Comparison of ENCODE assay signal across 1 cellular context in the genomic region with DNA sequence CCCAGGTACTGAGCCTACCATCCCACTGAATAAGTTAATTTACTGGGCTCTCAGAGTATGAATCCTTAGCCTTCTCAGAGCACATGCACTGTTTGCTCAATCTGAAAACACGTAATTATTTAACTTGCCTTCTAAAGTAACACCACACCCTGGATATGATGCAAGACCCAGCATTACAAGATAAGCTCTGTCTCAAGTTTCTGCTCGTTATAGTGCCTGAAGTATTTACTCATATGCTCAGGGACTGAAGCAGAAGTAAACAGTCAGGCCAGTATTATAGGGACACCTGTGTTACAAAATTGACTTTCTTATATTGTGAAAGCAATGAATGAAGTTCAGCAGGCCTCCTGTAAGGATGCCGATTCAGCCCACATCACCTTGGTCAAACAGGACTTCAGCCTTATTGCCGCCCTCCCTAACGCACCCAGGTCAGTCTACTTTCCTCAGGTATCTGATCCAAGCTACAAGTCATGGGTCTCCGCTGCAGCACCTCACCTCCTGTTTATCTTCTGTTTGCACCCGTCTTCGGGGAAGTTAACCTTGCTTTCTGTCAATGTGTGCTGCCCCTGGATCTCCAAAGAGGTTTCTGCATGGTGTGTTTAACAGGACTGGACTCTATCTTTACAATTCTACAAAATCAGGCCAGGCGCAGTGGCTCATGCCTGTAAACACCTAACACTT.
TF ChIP-seq lines count a peak whose summit lies in the region.

No MANE protein-coding gene starts in this region.

TF ChIP-seq in HepG2, 621 proteins besides CTCF, POLR2A, EP300 and RAD21 (continued from another document):
- 0 out of 2 replicates have a peak, but pooled peaks have one; percentile 27 for TF ChIP-seq TCF7 (IDR thresholded peaks at IDR 0.05; ENCODE audit: low read depth)
- peak in 1 of 2 experiments; percentile 27; a peak in 1 of 4 replicates for TF ChIP-seq KLF16 (CRISPR knock-in tag; IDR thresholded peaks at IDR 0.05)
- peak; percentile 54; the same call in 1 of the 2 replicates for TF ChIP-seq SIX1 (CRISPR knock-in tag; IDR thresholded peaks at IDR 0.05; ENCODE audit: borderline replicate concordance)
- TF ChIP-seq ZNF572 (CRISPR knock-in tag; IDR thresholded peaks at IDR 0.05) = no peak
- TF ChIP-seq SIX4 (CRISPR knock-in tag; IDR thresholded peaks at IDR 0.05) = peak; percentile 92
- 0 out of 2 replicates have a peak, but pooled peaks have one; percentile 26 for TF ChIP-seq ZMYM4 (CRISPR knock-in tag; IDR thresholded peaks at IDR 0.05)
- TF ChIP-seq, protein P1, sequence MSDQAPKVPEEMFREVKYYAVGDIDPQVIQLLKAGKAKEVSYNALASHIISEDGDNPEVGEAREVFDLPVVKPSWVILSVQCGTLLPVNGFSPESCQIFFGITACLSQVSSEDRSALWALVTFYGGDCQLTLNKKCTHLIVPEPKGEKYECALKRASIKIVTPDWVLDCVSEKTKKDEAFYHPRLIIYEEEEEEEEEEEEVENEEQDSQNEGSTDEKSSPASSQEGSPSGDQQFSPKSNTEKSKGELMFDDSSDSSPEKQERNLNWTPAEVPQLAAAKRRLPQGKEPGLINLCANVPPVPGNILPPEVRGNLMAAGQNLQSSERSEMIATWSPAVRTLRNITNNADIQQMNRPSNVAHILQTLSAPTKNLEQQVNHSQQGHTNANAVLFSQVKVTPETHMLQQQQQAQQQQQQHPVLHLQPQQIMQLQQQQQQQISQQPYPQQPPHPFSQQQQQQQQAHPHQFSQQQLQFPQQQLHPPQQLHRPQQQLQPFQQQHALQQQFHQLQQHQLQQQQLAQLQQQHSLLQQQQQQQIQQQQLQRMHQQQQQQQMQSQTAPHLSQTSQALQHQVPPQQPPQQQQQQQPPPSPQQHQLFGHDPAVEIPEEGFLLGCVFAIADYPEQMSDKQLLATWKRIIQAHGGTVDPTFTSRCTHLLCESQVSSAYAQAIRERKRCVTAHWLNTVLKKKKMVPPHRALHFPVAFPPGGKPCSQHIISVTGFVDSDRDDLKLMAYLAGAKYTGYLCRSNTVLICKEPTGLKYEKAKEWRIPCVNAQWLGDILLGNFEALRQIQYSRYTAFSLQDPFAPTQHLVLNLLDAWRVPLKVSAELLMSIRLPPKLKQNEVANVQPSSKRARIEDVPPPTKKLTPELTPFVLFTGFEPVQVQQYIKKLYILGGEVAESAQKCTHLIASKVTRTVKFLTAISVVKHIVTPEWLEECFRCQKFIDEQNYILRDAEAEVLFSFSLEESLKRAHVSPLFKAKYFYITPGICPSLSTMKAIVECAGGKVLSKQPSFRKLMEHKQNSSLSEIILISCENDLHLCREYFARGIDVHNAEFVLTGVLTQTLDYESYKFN (CRISPR knock-in tag; conservative IDR thresholded peaks at IDR 0.05) = peak; percentile 38; the same call in 1 of the 2 replicates
- TF ChIP-seq CREM (IDR thresholded peaks at IDR 0.05) = peak; percentile 32; the same call in 1 of the 2 replicates
- no peak for TF ChIP-seq CREM (CRISPR knock-in tag; IDR thresholded peaks at IDR 0.05)
- no peak for TF ChIP-seq SP2 (CRISPR knock-in tag; IDR thresholded peaks at IDR 0.05)
- no peak for TF ChIP-seq BORCS8-MEF2B (CRISPR knock-in tag; IDR thresholded peaks at IDR 0.05)
- 0 out of 2 replicates have a peak, but pooled peaks have one; percentile 30 for TF ChIP-seq FOXC1 (CRISPR knock-in tag; IDR thresholded peaks at IDR 0.05; ENCODE audit: borderline replicate concordance)
- TF ChIP-seq, protein P2, sequence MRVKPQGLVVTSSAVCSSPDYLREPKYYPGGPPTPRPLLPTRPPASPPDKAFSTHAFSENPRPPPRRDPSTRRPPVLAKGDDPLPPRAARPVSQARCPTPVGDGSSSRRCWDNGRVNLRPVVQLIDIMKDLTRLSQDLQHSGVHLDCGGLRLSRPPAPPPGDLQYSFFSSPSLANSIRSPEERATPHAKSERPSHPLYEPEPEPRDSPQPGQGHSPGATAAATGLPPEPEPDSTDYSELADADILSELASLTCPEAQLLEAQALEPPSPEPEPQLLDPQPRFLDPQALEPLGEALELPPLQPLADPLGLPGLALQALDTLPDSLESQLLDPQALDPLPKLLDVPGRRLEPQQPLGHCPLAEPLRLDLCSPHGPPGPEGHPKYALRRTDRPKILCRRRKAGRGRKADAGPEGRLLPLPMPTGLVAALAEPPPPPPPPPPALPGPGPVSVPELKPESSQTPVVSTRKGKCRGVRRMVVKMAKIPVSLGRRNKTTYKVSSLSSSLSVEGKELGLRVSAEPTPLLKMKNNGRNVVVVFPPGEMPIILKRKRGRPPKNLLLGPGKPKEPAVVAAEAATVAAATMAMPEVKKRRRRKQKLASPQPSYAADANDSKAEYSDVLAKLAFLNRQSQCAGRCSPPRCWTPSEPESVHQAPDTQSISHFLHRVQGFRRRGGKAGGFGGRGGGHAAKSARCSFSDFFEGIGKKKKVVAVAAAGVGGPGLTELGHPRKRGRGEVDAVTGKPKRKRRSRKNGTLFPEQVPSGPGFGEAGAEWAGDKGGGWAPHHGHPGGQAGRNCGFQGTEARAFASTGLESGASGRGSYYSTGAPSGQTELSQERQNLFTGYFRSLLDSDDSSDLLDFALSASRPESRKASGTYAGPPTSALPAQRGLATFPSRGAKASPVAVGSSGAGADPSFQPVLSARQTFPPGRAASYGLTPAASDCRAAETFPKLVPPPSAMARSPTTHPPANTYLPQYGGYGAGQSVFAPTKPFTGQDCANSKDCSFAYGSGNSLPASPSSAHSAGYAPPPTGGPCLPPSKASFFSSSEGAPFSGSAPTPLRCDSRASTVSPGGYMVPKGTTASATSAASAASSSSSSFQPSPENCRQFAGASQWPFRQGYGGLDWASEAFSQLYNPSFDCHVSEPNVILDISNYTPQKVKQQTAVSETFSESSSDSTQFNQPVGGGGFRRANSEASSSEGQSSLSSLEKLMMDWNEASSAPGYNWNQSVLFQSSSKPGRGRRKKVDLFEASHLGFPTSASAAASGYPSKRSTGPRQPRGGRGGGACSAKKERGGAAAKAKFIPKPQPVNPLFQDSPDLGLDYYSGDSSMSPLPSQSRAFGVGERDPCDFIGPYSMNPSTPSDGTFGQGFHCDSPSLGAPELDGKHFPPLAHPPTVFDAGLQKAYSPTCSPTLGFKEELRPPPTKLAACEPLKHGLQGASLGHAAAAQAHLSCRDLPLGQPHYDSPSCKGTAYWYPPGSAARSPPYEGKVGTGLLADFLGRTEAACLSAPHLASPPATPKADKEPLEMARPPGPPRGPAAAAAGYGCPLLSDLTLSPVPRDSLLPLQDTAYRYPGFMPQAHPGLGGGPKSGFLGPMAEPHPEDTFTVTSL (CRISPR knock-in tag; IDR thresholded peaks at IDR 0.05; ENCODE audit: borderline replicate concordance) = peak; percentile 37; the same call in 1 of the 2 replicates
- no peak for TF ChIP-seq SALL2 (CRISPR knock-in tag; IDR thresholded peaks at IDR 0.05)
- 0 out of 2 replicates have a peak, but pooled peaks have one; percentile 55 for TF ChIP-seq HNF4A (CRISPR knock-in tag; IDR thresholded peaks at IDR 0.05)
- TF ChIP-seq HMG20A (CRISPR knock-in tag; IDR thresholded peaks at IDR 0.05; ENCODE audit: borderline replicate concordance) = peak; percentile 75; the same call in 1 of the 2 replicates
- TF ChIP-seq, protein P3, sequence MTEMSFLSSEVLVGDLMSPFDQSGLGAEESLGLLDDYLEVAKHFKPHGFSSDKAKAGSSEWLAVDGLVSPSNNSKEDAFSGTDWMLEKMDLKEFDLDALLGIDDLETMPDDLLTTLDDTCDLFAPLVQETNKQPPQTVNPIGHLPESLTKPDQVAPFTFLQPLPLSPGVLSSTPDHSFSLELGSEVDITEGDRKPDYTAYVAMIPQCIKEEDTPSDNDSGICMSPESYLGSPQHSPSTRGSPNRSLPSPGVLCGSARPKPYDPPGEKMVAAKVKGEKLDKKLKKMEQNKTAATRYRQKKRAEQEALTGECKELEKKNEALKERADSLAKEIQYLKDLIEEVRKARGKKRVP (CRISPR knock-in tag; IDR thresholded peaks at IDR 0.05) = peak in 1 of 2 experiments; percentile 94; a peak in 2 of 4 replicates
- TF ChIP-seq, protein P4, sequence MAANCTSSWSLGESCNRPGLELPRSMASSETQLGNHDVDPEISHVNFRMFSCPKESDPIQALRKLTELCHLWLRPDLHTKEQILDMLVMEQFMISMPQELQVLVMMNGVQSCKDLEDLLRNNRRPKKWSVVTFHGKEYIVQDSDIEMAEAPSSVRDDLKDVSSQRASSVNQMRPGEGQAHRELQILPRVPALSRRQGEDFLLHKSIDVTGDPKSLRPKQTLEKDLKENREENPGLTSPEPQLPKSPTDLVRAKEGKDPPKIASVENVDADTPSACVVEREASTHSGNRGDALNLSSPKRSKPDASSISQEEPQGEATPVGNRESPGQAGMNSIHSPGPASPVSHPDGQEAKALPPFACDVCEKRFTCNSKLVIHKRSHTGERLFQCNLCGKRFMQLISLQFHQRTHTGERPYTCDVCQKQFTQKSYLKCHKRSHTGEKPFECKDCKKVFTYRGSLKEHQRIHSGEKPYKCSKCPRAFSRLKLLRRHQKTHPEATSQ (CRISPR knock-in tag; IDR thresholded peaks at IDR 0.05; ENCODE audit: borderline replicate concordance) = no peak
- TF ChIP-seq FOXP1 (IDR thresholded peaks at IDR 0.05) = no peak
- TF ChIP-seq FOXP1 (CRISPR knock-in tag; IDR thresholded peaks at IDR 0.05) = peak; percentile 91
- TF ChIP-seq FOXA1 (IDR thresholded peaks at IDR 0.05) = no peak
- TF ChIP-seq FOXA1 (CRISPR knock-in tag; IDR thresholded peaks at IDR 0.05) = peak; percentile 34; the same call in 1 of the 2 replicates
- peak; percentile 60 for TF ChIP-seq NCOA2 (CRISPR knock-in tag; IDR thresholded peaks at IDR 0.05)
- TF ChIP-seq SCMH1 (CRISPR knock-in tag; IDR thresholded peaks at IDR 0.05; ENCODE audit: borderline replicate concordance) = no peak
- peak; percentile 78 for TF ChIP-seq FOXA3 (CRISPR knock-in tag; IDR thresholded peaks at IDR 0.05)
- TF ChIP-seq, protein P5, sequence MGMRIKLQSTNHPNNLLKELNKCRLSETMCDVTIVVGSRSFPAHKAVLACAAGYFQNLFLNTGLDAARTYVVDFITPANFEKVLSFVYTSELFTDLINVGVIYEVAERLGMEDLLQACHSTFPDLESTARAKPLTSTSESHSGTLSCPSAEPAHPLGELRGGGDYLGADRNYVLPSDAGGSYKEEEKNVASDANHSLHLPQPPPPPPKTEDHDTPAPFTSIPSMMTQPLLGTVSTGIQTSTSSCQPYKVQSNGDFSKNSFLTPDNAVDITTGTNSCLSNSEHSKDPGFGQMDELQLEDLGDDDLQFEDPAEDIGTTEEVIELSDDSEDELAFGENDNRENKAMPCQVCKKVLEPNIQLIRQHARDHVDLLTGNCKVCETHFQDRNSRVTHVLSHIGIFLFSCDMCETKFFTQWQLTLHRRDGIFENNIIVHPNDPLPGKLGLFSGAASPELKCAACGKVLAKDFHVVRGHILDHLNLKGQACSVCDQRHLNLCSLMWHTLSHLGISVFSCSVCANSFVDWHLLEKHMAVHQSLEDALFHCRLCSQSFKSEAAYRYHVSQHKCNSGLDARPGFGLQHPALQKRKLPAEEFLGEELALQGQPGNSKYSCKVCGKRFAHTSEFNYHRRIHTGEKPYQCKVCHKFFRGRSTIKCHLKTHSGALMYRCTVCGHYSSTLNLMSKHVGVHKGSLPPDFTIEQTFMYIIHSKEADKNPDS (CRISPR knock-in tag; IDR thresholded peaks at IDR 0.05) = peak; percentile 68; the same call in 1 of the 2 replicates
- peak; percentile 52; the same call in 1 of the 2 replicates for TF ChIP-seq HDAC2 (CRISPR knock-in tag; IDR thresholded peaks at IDR 0.05)
- no peak for TF ChIP-seq ZNF431 (CRISPR knock-in tag; IDR thresholded peaks at IDR 0.05; ENCODE audit: borderline replicate concordance, low read depth)
- TF ChIP-seq ISL2 (CRISPR knock-in tag; IDR thresholded peaks at IDR 0.05) = 0 out of 2 replicates have a peak, but pooled peaks have one; percentile 18
- TF ChIP-seq SAP130 (CRISPR knock-in tag; IDR thresholded peaks at IDR 0.05; ENCODE audit: low read depth) = peak; percentile 25; the same call in 1 of the 2 replicates
- TF ChIP-seq ZNF496 (CRISPR knock-in tag; IDR thresholded peaks at IDR 0.05; ENCODE audit: insufficient replicate concordance) = no peak
- TF ChIP-seq, protein P6, sequence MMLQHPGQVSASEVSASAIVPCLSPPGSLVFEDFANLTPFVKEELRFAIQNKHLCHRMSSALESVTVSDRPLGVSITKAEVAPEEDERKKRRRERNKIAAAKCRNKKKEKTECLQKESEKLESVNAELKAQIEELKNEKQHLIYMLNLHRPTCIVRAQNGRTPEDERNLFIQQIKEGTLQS (CRISPR knock-in tag; IDR thresholded peaks at IDR 0.05) = peak; percentile 42; the same call in 1 of the 2 replicates
- TF ChIP-seq, protein P7, sequence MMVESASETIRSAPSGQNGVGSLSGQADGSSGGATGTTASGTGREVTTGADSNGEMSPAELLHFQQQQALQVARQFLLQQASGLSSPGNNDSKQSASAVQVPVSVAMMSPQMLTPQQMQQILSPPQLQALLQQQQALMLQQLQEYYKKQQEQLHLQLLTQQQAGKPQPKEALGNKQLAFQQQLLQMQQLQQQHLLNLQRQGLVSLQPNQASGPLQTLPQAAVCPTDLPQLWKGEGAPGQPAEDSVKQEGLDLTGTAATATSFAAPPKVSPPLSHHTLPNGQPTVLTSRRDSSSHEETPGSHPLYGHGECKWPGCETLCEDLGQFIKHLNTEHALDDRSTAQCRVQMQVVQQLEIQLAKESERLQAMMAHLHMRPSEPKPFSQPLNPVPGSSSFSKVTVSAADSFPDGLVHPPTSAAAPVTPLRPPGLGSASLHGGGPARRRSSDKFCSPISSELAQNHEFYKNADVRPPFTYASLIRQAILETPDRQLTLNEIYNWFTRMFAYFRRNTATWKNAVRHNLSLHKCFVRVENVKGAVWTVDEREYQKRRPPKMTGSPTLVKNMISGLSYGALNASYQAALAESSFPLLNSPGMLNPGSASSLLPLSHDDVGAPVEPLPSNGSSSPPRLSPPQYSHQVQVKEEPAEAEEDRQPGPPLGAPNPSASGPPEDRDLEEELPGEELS (CRISPR knock-in tag; IDR thresholded peaks at IDR 0.05) = peak; percentile 83
- TF ChIP-seq RARA (CRISPR knock-in tag; IDR thresholded peaks at IDR 0.05) = 0 out of 2 replicates have a peak, but pooled peaks have one; percentile 8
- TF ChIP-seq GATAD2A (CRISPR knock-in tag; IDR thresholded peaks at IDR 0.05) = peak; percentile 88
- peak; percentile 85 for TF ChIP-seq CEBPB (IDR thresholded peaks at IDR 0.05; ENCODE audit: borderline replicate concordance, low read depth, low read length)
- TF ChIP-seq THAP11 (CRISPR knock-in tag; IDR thresholded peaks at IDR 0.05) = peak; percentile 50
TF ChIP-seq in HepG2: peak in this region for 41.
